In the genomic region with DNA sequence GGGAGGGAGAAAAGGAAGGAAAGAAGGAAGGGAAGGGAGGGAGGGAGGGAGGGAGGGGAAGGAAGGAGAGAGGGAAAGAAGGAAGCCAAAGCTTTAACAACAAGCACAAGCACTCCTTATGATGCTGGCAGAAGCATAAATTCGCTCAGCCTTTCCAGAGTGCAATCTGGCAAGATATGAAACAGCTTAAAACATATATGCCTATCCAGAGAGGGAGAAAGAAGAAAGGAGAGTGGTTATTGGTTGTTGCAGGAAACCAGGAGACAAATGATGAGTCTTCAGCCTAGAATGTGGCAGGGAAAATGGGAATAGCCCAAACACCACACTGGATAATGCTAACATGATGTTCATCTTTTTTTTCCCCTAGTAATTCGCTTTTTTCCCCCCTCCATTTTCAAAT, we compare ENCODE assay signal across 23 cellular contexts.
A peak's percentile ranks its signal among the peaks of the same experiment; 100 is the strongest.
DNase-seq lines count a peak whose midpoint lies in the region; ATAC-seq lines count a peak whose summit lies in the region.
"Had no signal": no experiment of that assay in that cellular context is flagged by ENCODE, and none has a peak within 500 bp of the region (broad histone marks: within the 10 kb centered on the region; RNA-seq: fewer than 3 reads in every experiment).

No MANE protein-coding gene starts in this region.

- ATAC-seq in HG03378 (IDR thresholded peaks at IDR 0.05; ENCODE audit: unreplicated experiment) = no peak
- ATAC-seq: left ventricle myocardium superior; stimulated activated effector memory CD8-positive, alpha-beta T cell treated with anti-CD3 and anti-CD28 coated beads, Interleukin-12 subunit alpha, Interleukin-12 subunit beta, amount 100 ng/mL, for 72 hours had no signal

- no peaks in the 10 kb centered on the region for H3K36me3 ChIP-seq in MG63
- H3K36me3 ChIP-seq: BLaER1, cardiac muscle cell, thoracic aorta had no signal

- DNase-seq in DMS 273 (lab: John Stamatoyannopoulos, UW; ENCODE audit: unreplicated experiment) (peak; percentile 29), DMS 273 treated with DMSO at 0.1 percent for 48 hours (lab: John Stamatoyannopoulos, UW) (no peak), MG63 (peak; percentile 37), fibroblast of peridontal ligament (ENCODE audit: extremely low read depth) (peak; percentile 86), NOMO-1 (lab: John Stamatoyannopoulos, UW; ENCODE audit: unreplicated experiment in 2 of 2) (no peak), NCI-H2107 treated with DMSO at 0.1 percent for 48 hours (lab: John Stamatoyannopoulos, UW; ENCODE audit: unreplicated experiment) (no peak)
- no peak for DNase-seq in effector CD8-positive, alpha-beta T cell (lab: John Stamatoyannopoulos, UW)
- DNase-seq: activated B cell treated with CpG ODN at 0.5 μM for 24 hours; activated CD4-positive, alpha-beta memory T cell treated with anti-CD3 and anti-CD28 coated beads for 36 hours; activated gamma-delta T cell; activated T-cell treated with anti-CD3 and anti-CD28 coated beads for 4 hours; GDM1; hippocampal formation; left ventricle myocardium superior; NCI-H187; stimulated activated CD4-positive, alpha-beta T cell treated with anti-CD3 and anti-CD28 coated beads, Interleukin-1b, Interleukin-23, amount 100 ng/mL, for 48 hours; T-helper 9 cell had no signal

- no peaks in the 10 kb centered on the region for H3K9me3 ChIP-seq in MG63
- H3K9me3 ChIP-seq: BLaER1, thoracic aorta had no signal

- no peak overlapping the region for H3K4me3 ChIP-seq in MG63
- H3K4me3 ChIP-seq: BLaER1, cardiac muscle cell, skin epidermis, thoracic aorta had no signal

- no peaks in the 10 kb centered on the region for H3K27me3 ChIP-seq in MG63
- H3K27me3 ChIP-seq: BLaER1, cardiac muscle cell had no signal

Comparison
In these comparisons a context has a peak if more than half of its experiments do, and no peak if none do; other contexts are left out.
1. DNase-seq: peak in DMS 273 (single experiment), MG63 (single experiment) and fibroblast of peridontal ligament (single experiment); none in DMS 273 treated with DMSO at 0.1 percent for 48 hours (single experiment), effector CD8-positive, alpha-beta T cell (single experiment), NOMO-1 (0 of 2) and NCI-H2107 treated with DMSO at 0.1 percent for 48 hours (single experiment).